In the genomic region with DNA sequence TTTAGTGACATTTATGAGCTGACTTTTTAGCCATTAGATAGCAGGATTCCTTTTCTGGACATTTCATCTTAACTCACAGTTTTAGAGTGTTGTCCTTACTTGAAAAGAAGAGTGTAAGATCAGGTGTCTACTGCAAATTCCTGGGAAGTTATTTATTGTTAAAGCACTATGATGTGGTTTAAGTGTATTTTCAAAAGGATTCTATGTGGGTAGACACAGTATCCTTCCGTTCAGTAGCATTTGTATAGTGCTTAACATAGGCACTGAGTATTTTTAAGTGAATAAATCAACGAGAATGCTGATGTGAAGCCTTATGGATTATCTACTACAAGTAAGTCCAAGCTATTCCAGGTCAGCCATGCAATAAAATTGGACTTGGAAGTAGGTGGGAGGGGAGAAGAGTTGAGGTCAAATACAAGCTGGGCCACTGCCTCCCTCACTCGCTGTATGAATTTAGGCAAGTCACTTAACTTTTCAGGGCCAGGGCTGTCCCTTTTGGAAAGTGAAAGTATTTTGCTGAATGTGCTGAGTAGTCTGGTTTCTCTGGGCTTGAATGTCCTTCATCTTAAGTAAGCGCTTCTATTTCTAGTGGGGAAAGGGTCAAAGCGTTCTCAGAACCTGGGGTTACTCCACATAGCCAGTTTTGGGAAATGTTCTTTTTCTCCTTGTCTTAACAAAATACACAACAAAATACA, we compare ENCODE assay signal across 13 cellular contexts. TPM values are rescaled to one million over a fixed set of nuclear protein-coding genes. Genes with fewer than 3 reads are reported as not detected.
DNase-seq lines count a peak whose midpoint lies in the region; ATAC-seq, FAIRE-seq and TF ChIP-seq lines count a peak whose summit lies in the region.
"Had no signal": no experiment of that assay in that cellular context is flagged by ENCODE, and none has a peak within 500 bp of the region (broad histone marks: within the 10 kb centered on the region; RNA-seq: fewer than 3 reads in every experiment).

No MANE protein-coding gene starts in this region.

- H3K4me1 ChIP-seq in PC-9 (replicated peaks; ENCODE audit: insufficient read depth) = peaks cover 6% of the 10 kb centered on the region; the same call in 1 of the 2 replicates
- H3K4me1 ChIP-seq in foreskin keratinocyte = peaks cover 8% of the 10 kb centered on the region

- no peak overlapping the region for H3K27ac ChIP-seq in PC-9
- H3K27ac ChIP-seq in foreskin keratinocyte = no peak overlapping the region

- BruUV-seq in PC-9 (replicated peaks; lab: Mats Ljungman, UMichigan) = no TSS peak

- no peaks in the 10 kb centered on the region for H3F3A ChIP-seq in PC-9 (ENCODE audit: insufficient read depth, low read depth)

- H4K20me1 ChIP-seq in PC-9 (ENCODE audit: insufficient read depth) = no peaks in the 10 kb centered on the region

- peak overlapping the region; percentile 11; the same call in 1 of the 2 replicates for H3K4me2 ChIP-seq in PC-9

- FAIRE-seq in GM12891 (lab: Jason Lieb, UNC) = no peak

- TF ChIP-seq POLR2A in GM12891 (IDR thresholded peaks at IDR 0.05; ENCODE audit: low read depth, low read length) = no peak

- H3K4me3 ChIP-seq in PC-9 (no peak overlapping the region), fibroblast of the aortic adventitia (ENCODE audit: low read depth, low read length) (no peak overlapping the region)

- H2AFZ ChIP-seq in PC-9 = peak overlapping the region; percentile 16; the same call in 1 of the 2 replicates

- peak; percentile 4 for DNase-seq in ELF-1 (ENCODE audit: low read depth, low spot score)
- no peak for DNase-seq in PC-9
- peak; percentile 50 for DNase-seq in fibroblast of the aortic adventitia (ENCODE audit: low read depth)
- no peak for DNase-seq in sciatic nerve (ENCODE audit: low spot score)
- DNase-seq in GM12891 (ENCODE audit: insufficient read length, low spot score) = no peak
- no peak for DNase-seq in foreskin keratinocyte
- DNase-seq: NCI-H1092; NCI-H2171 treated with DMSO at 0.1 percent for 48 hours; stimulated activated CD4-positive, alpha-beta T cell treated with anti-CD3 and anti-CD28 coated beads, Interleukin-15, amount 100 ng/mL, for 24 hours had no signal

- H3K27me3 ChIP-seq in PC-9 (ENCODE audit: insufficient read depth, low read depth) (no peaks in the 10 kb centered on the region), foreskin keratinocyte (no peaks in the 10 kb centered on the region)

- ATAC-seq in sciatic nerve = peak; percentile 78
- no peak for ATAC-seq in HG03521 (IDR thresholded peaks at IDR 0.05; ENCODE audit: unreplicated experiment)
- ATAC-seq in foreskin keratinocyte = no peak
- ATAC-seq in GM18870 (IDR thresholded peaks at IDR 0.05; ENCODE audit: unreplicated experiment) = no peak

- intact Hi-C loops in PC-9 (cut with micrococcal nuclease; ENCODE audit: unreplicated experiment) = no loop called here
- intact Hi-C loops in sciatic nerve (cut with DNase I) = no loop called here

- H3K36me3 ChIP-seq in PC-9 (ENCODE audit: low read depth) = no peaks in the 10 kb centered on the region

- no peaks in the 10 kb centered on the region for H3K9me2 ChIP-seq in PC-9 (ENCODE audit: insufficient read depth)

- no peak for TF ChIP-seq CTCF in PC-9 (conservative IDR thresholded peaks at IDR 0.05)
- no peak for TF ChIP-seq CTCF in fibroblast of the aortic adventitia (IDR thresholded peaks at IDR 0.05; ENCODE audit: insufficient read depth, low read length)
- no peak for TF ChIP-seq CTCF in foreskin keratinocyte (conservative IDR thresholded peaks at IDR 0.05)

- H3K9me3 ChIP-seq in PC-9 (ENCODE audit: insufficient read depth, low read depth) = no peaks in the 10 kb centered on the region

- H3K79me2 ChIP-seq in PC-9 (ENCODE audit: low read depth) = no peaks in the 10 kb centered on the region

- CTCF ChIA-PET in PC-9 (lab: Charles Lee) = no interaction called here

- POLR2A ChIA-PET in PC-9 (lab: Charles Lee; ENCODE audit: unreplicated experiment) = no interaction called here

TF ChIP-seq in GM12891, 5 proteins besides CTCF, POLR2A, EP300 and RAD21:
- no peak for TF ChIP-seq POU2F2 (IDR thresholded peaks at IDR 0.05; ENCODE audit: low read depth, low read length)
- TF ChIP-seq TAF1 (IDR thresholded peaks at IDR 0.05; ENCODE audit: low read depth, low read length) = no peak
- TF ChIP-seq PAX5 (IDR thresholded peaks at IDR 0.05; ENCODE audit: insufficient read depth, low read length, severe bottlenecking) = no peak
- TF ChIP-seq POLR2AphosphoS5 (IDR thresholded peaks at IDR 0.05; ENCODE audit: low read depth, low read length) = no peak
- no peak for TF ChIP-seq SPI1 (IDR thresholded peaks at IDR 0.05; ENCODE audit: low read depth, low read length)
TF ChIP-seq in GM12891: peak in this region for 0.

RNA-seq across cellular contexts. Expression of gene GAP43, which starts 48.6 kb away (rescaled TPM):
- total RNA-seq in PC-9 (2021) (not detected in 2 replicates), fibroblast of the aortic adventitia (ENCODE audit: low replicate concordance) (3.4 and 16.4 TPM in 2 replicates), sciatic nerve (6.0 TPM), foreskin keratinocyte (not detected in 2 replicates)
- not detected for polyA plus RNA-seq in GM12891 (2012; ENCODE audit: low read depth, missing spikeins)
- polyA plus RNA-seq in foreskin keratinocyte = not detected in 2 replicates
- total RNA-seq: B cell, HT-29 had no signal

Comparison
In these comparisons a context has a peak if more than half of its experiments do, and no peak if none do; other contexts are left out.
1. DNase-seq: peak in ELF-1 (single experiment) and fibroblast of the aortic adventitia (single experiment); none in PC-9 (0 of 2), sciatic nerve (single experiment), GM12891 (single experiment) and foreskin keratinocyte (0 of 2).